34 cellular contexts compared by ENCODE assay signal in the genomic region with DNA sequence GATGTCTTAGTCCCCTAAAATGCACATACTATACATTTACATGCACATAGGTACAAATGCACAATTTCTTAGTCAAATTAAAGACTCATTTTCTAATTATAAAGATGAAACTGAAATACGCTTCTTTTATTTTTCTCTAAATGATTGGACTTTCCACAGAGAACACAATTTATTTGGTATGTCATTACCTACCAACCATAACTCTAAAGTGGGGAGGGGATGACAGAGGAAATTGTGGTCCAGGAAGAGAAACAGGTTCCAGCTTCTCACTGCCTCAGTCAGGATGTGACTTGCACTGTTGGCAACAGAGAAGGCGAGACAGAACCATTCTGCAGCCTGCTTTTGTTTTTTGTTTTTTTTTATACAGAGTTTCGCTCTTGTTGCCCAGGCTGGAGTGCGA.
"Had no signal": no experiment of that assay in that cellular context is flagged by ENCODE, and none has a peak within 500 bp of the region (broad histone marks: within the 10 kb centered on the region; RNA-seq: fewer than 3 reads in every experiment).

No MANE protein-coding gene starts in this region.

- H3K79me2 ChIP-seq: hepatocyte had no signal

- DNase-seq: activated CD4-positive, alpha-beta memory T cell treated with anti-CD3 and anti-CD28 coated beads, Interleukin-2, amount 10 ng/mL, durations not matched to agents 7 days and 5 days; activated CD4-positive, alpha-beta T cell treated with anti-CD3 and anti-CD28 coated beads for 1 hour; activated CD4-positive, alpha-beta T cell treated with anti-CD3 and anti-CD28 coated beads for 4 hours; activated CD4-positive, alpha-beta T cell treated with anti-CD3 and anti-CD28 coated beads, Interleukin-2, amount 10 ng/mL, durations not matched to agents 7 days and 5 days; activated CD4-positive, alpha-beta T cell treated with anti-CD3 and anti-CD28 coated beads, Interleukin-2, amount 50 U/mL, for 4 hours; activated CD8-positive, alpha-beta memory T cell treated with anti-CD3 and anti-CD28 coated beads, Interleukin-2, amount 50 U/mL, for 48 hours; activated gamma-delta T cell; activated naive CD4-positive, alpha-beta T cell; activated naive CD4-positive, alpha-beta T cell treated with anti-CD3 and anti-CD28 coated beads, Interleukin-2, amount 10 ng/mL, durations not matched to agents 7 days and 5 days; activated naive CD8-positive, alpha-beta T cell treated with anti-CD3 and anti-CD28 coated beads, Interleukin-2, amount 10 ng/mL, durations not matched to agents 7 days and 5 days; activated T-cell treated with anti-CD3 and anti-CD28 coated beads for 4 hours; activated T-cell treated with anti-CD3 and anti-CD28 coated beads, Interleukin-2, amount 50 U/mL, for 24 hours; activated T-cell treated with anti-CD3 and anti-CD28 coated beads, Interleukin-2, amount 50 U/mL, for 72 hours; amniotic stem cell; anterior cingulate cortex; brain microvascular endothelial cell; caudate nucleus; cortex of kidney; dermis blood vessel endothelial cell; effector CD4-positive, alpha-beta T cell; effector memory CD8-positive, alpha-beta T cell; erythroblast; foreskin melanocyte; heart right ventricle; T-helper 17 cell; T1000 had no signal

- H2AFZ ChIP-seq: hepatocyte had no signal

- ATAC-seq: activated naive CD4-positive, alpha-beta T cell treated with anti-CD3 and anti-CD28 coated beads, Interleukin-2, amount 50 U/mL, for 72 hours; activated T-cell treated with anti-CD3 and anti-CD28 coated beads, Interleukin-2, amount 50 U/mL, for 72 hours; effector memory CD8-positive, alpha-beta T cell; gastroesophageal sphincter; heart right ventricle; T-helper 17 cell; WTC11 had no signal

- H3K4me1 ChIP-seq: esophagus muscularis mucosa, gastroesophageal sphincter, heart right ventricle had no signal

- H3K36me3 ChIP-seq: brain microvascular endothelial cell, esophagus muscularis mucosa, gastroesophageal sphincter, heart right ventricle had no signal

- H3K4me2 ChIP-seq: hepatocyte had no signal

- H3K27me3 ChIP-seq: brain microvascular endothelial cell, esophagus muscularis mucosa, gastroesophageal sphincter, heart right ventricle, hepatocyte had no signal

- H3K27ac ChIP-seq: brain microvascular endothelial cell, esophagus muscularis mucosa, gastroesophageal sphincter, heart right ventricle, hepatocyte, VCaP had no signal

- FAIRE-seq: astrocyte, colon had no signal

- H3K9me3 ChIP-seq: esophagus muscularis mucosa had no signal

- H3K4me3 ChIP-seq: esophagus muscularis mucosa, gastroesophageal sphincter, heart right ventricle, hepatocyte had no signal
